In the genomic region with DNA sequence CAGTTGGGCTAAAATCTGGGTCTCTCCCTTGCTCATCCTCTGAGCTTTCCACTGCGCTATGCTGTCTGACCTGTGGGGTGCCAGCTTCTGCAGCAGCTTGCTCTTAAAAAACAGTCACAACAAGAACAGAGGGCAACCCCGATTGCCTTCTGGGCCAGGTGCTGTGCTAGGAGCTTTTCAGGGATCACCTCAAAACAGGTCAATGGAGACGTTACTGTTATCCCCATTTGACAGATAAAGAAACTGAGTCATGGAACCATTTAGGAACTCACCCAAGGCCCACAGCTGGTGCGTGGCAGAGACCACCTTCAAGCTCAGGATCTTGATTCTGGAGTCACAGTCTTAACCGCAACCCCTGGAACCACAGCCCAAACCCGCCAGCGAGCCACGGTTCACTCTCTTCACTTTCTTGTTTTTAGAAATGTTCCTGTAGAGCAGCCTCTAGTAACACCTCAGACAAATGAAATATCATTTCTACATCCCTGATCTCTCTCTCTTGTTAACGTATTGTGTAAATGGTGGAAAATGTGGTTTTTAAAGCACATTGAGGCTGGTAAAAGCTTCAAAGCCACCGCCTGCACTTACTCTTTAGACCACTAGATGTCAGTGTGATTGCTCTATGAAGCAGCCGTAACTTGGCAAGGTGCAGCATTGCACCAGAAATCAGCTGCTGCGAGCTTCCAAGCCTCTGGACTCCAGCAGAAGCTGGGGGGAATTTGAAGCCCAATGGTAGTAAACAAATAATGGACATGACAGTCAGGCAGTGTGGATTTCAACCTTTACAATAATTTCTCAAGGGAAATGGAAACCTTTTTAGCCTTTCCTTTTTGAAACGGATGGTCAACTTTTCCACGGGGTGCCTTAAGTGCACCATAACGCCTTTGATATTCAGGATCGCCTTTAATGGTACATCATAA, we compare ENCODE assay signal across 8 cellular contexts. TPM values are rescaled to one million over a fixed set of nuclear protein-coding genes. Genes with fewer than 3 reads are reported as not detected.
A peak's percentile ranks its signal among the peaks of the same experiment; 100 is the strongest.
DNase-seq lines count a peak whose midpoint lies in the region; ATAC-seq, FAIRE-seq and TF ChIP-seq lines count a peak whose summit lies in the region.

No MANE protein-coding gene starts in this region.

- H3K9ac ChIP-seq in OCI-LY1 (ENCODE audit: low read length), result no peak overlapping the region

- no peaks in the 10 kb centered on the region for H3K9me3 ChIP-seq in OCI-LY1 (ENCODE audit: low read length)

- H3K36me3 ChIP-seq in OCI-LY1 (ENCODE audit: insufficient read depth, low read length), result no peaks in the 10 kb centered on the region

- peak; percentile 82 for FAIRE-seq in HTR-8/SVneo (lab: Jason Lieb, UNC)

- no peaks in the 10 kb centered on the region for H4K20me1 ChIP-seq in OCI-LY1 (ENCODE audit: insufficient read depth, low read length)

- peak; percentile 76 for ATAC-seq in stimulated activated effector memory CD8-positive, alpha-beta T cell treated with anti-CD3 and anti-CD28 coated beads, Interleukin-12 subunit alpha, Interleukin-12 subunit beta, amount 100 ng/mL, for 72 hours

- no peak overlapping the region for H3K27ac ChIP-seq in OCI-LY1 (ENCODE audit: low read depth, low read length, poor library complexity, severe bottlenecking)

- H3K27me3 ChIP-seq in OCI-LY1 (ENCODE audit: insufficient read depth, low read length), result no peaks in the 10 kb centered on the region

- no peaks in the 10 kb centered on the region for H3K9me2 ChIP-seq in OCI-LY1 (ENCODE audit: low read depth, low read length)

- no peak overlapping the region for H2AFZ ChIP-seq in OCI-LY1 (ENCODE audit: low read length)

- peaks cover 6% of the 10 kb centered on the region for H3K4me1 ChIP-seq in OCI-LY1 (ENCODE audit: insufficient read depth, low read length, severe bottlenecking)

- H3F3A ChIP-seq in OCI-LY1 (ENCODE audit: insufficient read depth, low read length), result no peaks in the 10 kb centered on the region

- peak overlapping the region; percentile 77 for H3K27ac Mint-ChIP-seq in stimulated activated effector memory CD8-positive, alpha-beta T cell treated with anti-CD3 and anti-CD28 coated beads, Interleukin-12 subunit alpha, Interleukin-12 subunit beta, amount 100 ng/mL, for 72 hours

- no peaks in the 10 kb centered on the region for H3K36me3 Mint-ChIP-seq in stimulated activated effector memory CD8-positive, alpha-beta T cell treated with anti-CD3 and anti-CD28 coated beads, Interleukin-12 subunit alpha, Interleukin-12 subunit beta, amount 100 ng/mL, for 72 hours

- peak; percentile 80 for TF ChIP-seq CTCF in GM20000 (IDR thresholded peaks at IDR 0.05; ENCODE audit: extremely low read depth, missing control alignments)
- peak; percentile 85 for TF ChIP-seq CTCF in OCI-LY1 (IDR thresholded peaks at IDR 0.05; ENCODE audit: low read length)

- peak overlapping the region; percentile 62 for H3K4me3 Mint-ChIP-seq in stimulated activated effector memory CD8-positive, alpha-beta T cell treated with anti-CD3 and anti-CD28 coated beads, Interleukin-12 subunit alpha, Interleukin-12 subunit beta, amount 100 ng/mL, for 72 hours

- peaks cover 65% of the 10 kb centered on the region for H3K4me1 Mint-ChIP-seq in stimulated activated effector memory CD8-positive, alpha-beta T cell treated with anti-CD3 and anti-CD28 coated beads, Interleukin-12 subunit alpha, Interleukin-12 subunit beta, amount 100 ng/mL, for 72 hours

- H3K4me2 ChIP-seq in OCI-LY1 (ENCODE audit: low read length), result no peak overlapping the region

- H3K4me3 ChIP-seq in OCI-LY1 (ENCODE audit: low read depth, low read length, poor library complexity, severe bottlenecking), result no peak overlapping the region

- DNase-seq in COLO829 (ENCODE audit: low spot score) (peak; percentile 58), GM20000 (ENCODE audit: low spot score) (peak; percentile 65), HTR-8/SVneo (ENCODE audit: insufficient read length, low spot score) (peak; percentile 82), epidermal melanocyte (ENCODE audit: insufficient read length, low spot score) (peak; percentile 56), mucosa of gallbladder (ENCODE audit: low spot score) (peak; percentile 86)
- DNase-seq in activated CD8-positive, alpha-beta memory T cell treated with anti-CD3 and anti-CD28 coated beads, Interleukin-2, amount 50 U/mL, for 48 hours, result peak; percentile 87
- peak; percentile 69 to 87 for DNase-seq in stimulated activated effector memory CD8-positive, alpha-beta T cell treated with anti-CD3 and anti-CD28 coated beads, Interleukin-12 subunit alpha, Interleukin-12 subunit beta, amount 100 ng/mL, for 72 hours (ENCODE audit: low spot score in 2 of 2)

- no peaks in the 10 kb centered on the region for H3K9me3 Mint-ChIP-seq in stimulated activated effector memory CD8-positive, alpha-beta T cell treated with anti-CD3 and anti-CD28 coated beads, Interleukin-12 subunit alpha, Interleukin-12 subunit beta, amount 100 ng/mL, for 72 hours

- H3K79me2 ChIP-seq in OCI-LY1 (ENCODE audit: insufficient read depth, low read length), result no peaks in the 10 kb centered on the region

RNA-seq across cellular contexts. Expression of a gene that starts 1.7 kb away (rescaled TPM):
- 24.7 TPM for total RNA-seq in mucosa of gallbladder
